In genomic region chr1:207073906-207074820, GRCh38 we compare ENCODE assay signal across 29 cellular contexts. TPM values are rescaled to one million over a fixed set of nuclear protein-coding genes. Genes with fewer than 3 reads are reported as not detected.
A peak's percentile ranks its signal among the peaks of the same experiment; 100 is the strongest.
DNase-seq lines count a peak whose midpoint lies in the region; ATAC-seq, FAIRE-seq and TF ChIP-seq lines count a peak whose summit lies in the region.
"Had no signal": no experiment of that assay in that cellular context is flagged by ENCODE, and none has a peak within 500 bp of the region (broad histone marks: within the 10 kb centered on the region; RNA-seq: fewer than 3 reads in every experiment).

No MANE protein-coding gene starts in this region.

- H3K27ac Mint-ChIP-seq in GM23338, result no peak overlapping the region
- H3K27ac Mint-ChIP-seq in activated CD4-positive, alpha-beta T cell treated with anti-CD3 and anti-CD28 coated beads for 36 hours, result no peak overlapping the region
- H3K27ac Mint-ChIP-seq: activated CD4-positive, alpha-beta T cell treated with anti-CD3 and anti-CD28 coated beads, Interleukin-2, amount 10 ng/mL, durations not matched to agents 7 days and 5 days; activated naive CD4-positive, alpha-beta T cell treated with anti-CD3 and anti-CD28 coated beads, Interleukin-2, amount 50 U/mL, for 24 hours; H9; memory B cell had no signal

- H3K9ac ChIP-seq in mesenchymal stem cell (ENCODE audit: low read length), result peak overlapping the region; percentile 20

- peaks cover 3% of the 10 kb centered on the region; the same call in 1 of the 2 replicates for H4K20me1 ChIP-seq in GM23338 (replicated peaks; ENCODE audit: insufficient read depth)

- H2AK5ac ChIP-seq in mesenchymal stem cell (ENCODE audit: low read length, severe bottlenecking), result no peak overlapping the region

- CTCF ChIA-PET in activated CD4-positive, alpha-beta T cell treated with anti-CD3 and anti-CD28 coated beads for 36 hours (lab: Charles Lee), result interaction anchor here (0.6 to 5.2 kb wide), 10 partner anchors 8 to 601 kb away, joined by 3 to 38 read pairs (median 3); partner anchors contain the start of gene PFKFB2

- no peak for FAIRE-seq in small intestine (lab: Jason Lieb, UNC)
- FAIRE-seq: D721Med, RCC 7860 had no signal

- no peaks in the 10 kb centered on the region for H3F3A ChIP-seq in GM23338 (replicated peaks; ENCODE audit: low read depth)

- peak; percentile 8 for DNase-seq in EL
- no peak for DNase-seq in caudate nucleus (lab: John Stamatoyannopoulos, UW)
- no peak for DNase-seq in mesenchymal stem cell
- no peak for DNase-seq in GM23338 (ENCODE audit: low spot score)
- no peak for DNase-seq in activated CD4-positive, alpha-beta T cell treated with anti-CD3 and anti-CD28 coated beads for 36 hours
- DNase-seq in small intestine, result no peak
- DNase-seq in GM20000 (ENCODE audit: low spot score), result no peak
- DNase-seq: activated CD4-positive, alpha-beta T cell treated with anti-CD3 and anti-CD28 coated beads, Interleukin-2, amount 10 ng/mL, durations not matched to agents 7 days and 5 days; H9; kidney glomerular epithelial cell; NCI-H1105 treated with DMSO at 0.1 percent for 48 hours; nucleus accumbens; spleen; stimulated activated CD4-positive, alpha-beta T cell treated with anti-CD3 and anti-CD28 coated beads, Interleukin-4, amount 100 ng/mL, for 24 hours; stimulated activated naive CD8-positive, alpha-beta T cell treated with anti-CD3 and anti-CD28 coated beads, Interleukin-15, Interleukin-2, amounts not matched to agents 100 U/mL and 50 U/mL, for 24 hours had no signal

- H3K79me1 ChIP-seq in mesenchymal stem cell (replicated peaks; ENCODE audit: low read length, poor library complexity, severe bottlenecking), result no peaks in the 10 kb centered on the region

- H3K4me3 ChIP-seq in mesenchymal stem cell (ENCODE audit: insufficient read depth in 1 of 2, low read depth in 1 of 2, low read length in 2 of 2), result peak overlapping the region in 1 of 2 experiments; percentile 9
- H3K4me3 ChIP-seq in GM23338, result no peak overlapping the region
- no peak overlapping the region for H3K4me3 ChIP-seq in small intestine (ENCODE audit: low read depth in 1 of 2, low read length in 2 of 2)
- H3K4me3 ChIP-seq: esophagus muscularis mucosa, SK-N-MC, spleen had no signal

- H3K27me3 ChIP-seq in mesenchymal stem cell (ENCODE audit: control insufficient read depth in 1 of 2, insufficient read depth in 1 of 2, low read length in 2 of 2) (no peaks in the 10 kb centered on the region), GM23338 (ENCODE audit: insufficient read depth) (no peaks in the 10 kb centered on the region), small intestine (ENCODE audit: control insufficient read depth in 2 of 2, insufficient read depth in 2 of 2, low read length in 2 of 2) (no peaks in the 10 kb centered on the region)
- H3K27me3 ChIP-seq: esophagus muscularis mucosa, spleen had no signal

- H3K9me3 Mint-ChIP-seq in GM23338, result no peaks in the 10 kb centered on the region
- H3K9me3 Mint-ChIP-seq in activated CD4-positive, alpha-beta T cell treated with anti-CD3 and anti-CD28 coated beads for 36 hours (ENCODE audit: low read depth), result no peaks in the 10 kb centered on the region
- H3K9me3 Mint-ChIP-seq: activated CD4-positive, alpha-beta T cell treated with anti-CD3 and anti-CD28 coated beads, Interleukin-2, amount 10 ng/mL, durations not matched to agents 7 days and 5 days; activated naive CD4-positive, alpha-beta T cell treated with anti-CD3 and anti-CD28 coated beads, Interleukin-2, amount 50 U/mL, for 24 hours; H9; memory B cell had no signal

- H3K9me2 ChIP-seq in GM23338 (ENCODE audit: insufficient read depth), result no peaks in the 10 kb centered on the region

- H3K14ac ChIP-seq in mesenchymal stem cell (ENCODE audit: low read length in 2 of 2), result no peak overlapping the region

- H2BK5ac ChIP-seq in mesenchymal stem cell (ENCODE audit: low read depth, low read length, poor library complexity, severe bottlenecking), result no peak overlapping the region

- no peak overlapping the region for H3K4me3 Mint-ChIP-seq in GM23338
- H3K4me3 Mint-ChIP-seq in activated CD4-positive, alpha-beta T cell treated with anti-CD3 and anti-CD28 coated beads for 36 hours, result no peak overlapping the region
- H3K4me3 Mint-ChIP-seq: activated CD4-positive, alpha-beta T cell treated with anti-CD3 and anti-CD28 coated beads, Interleukin-2, amount 10 ng/mL, durations not matched to agents 7 days and 5 days; activated naive CD4-positive, alpha-beta T cell treated with anti-CD3 and anti-CD28 coated beads, Interleukin-2, amount 50 U/mL, for 24 hours; memory B cell had no signal

- H4K91ac ChIP-seq in mesenchymal stem cell (ENCODE audit: low read length), result no peak overlapping the region

- H2BK120ac ChIP-seq in mesenchymal stem cell (ENCODE audit: low read depth, low read length), result no peak overlapping the region

- H3K9me3 ChIP-seq in mesenchymal stem cell (ENCODE audit: control insufficient read depth, low read length) (no peaks in the 10 kb centered on the region), small intestine (ENCODE audit: control insufficient read depth, low read depth) (no peaks in the 10 kb centered on the region)
- H3K9me3 ChIP-seq: esophagus muscularis mucosa, spleen had no signal

- H3K36me3 Mint-ChIP-seq in GM23338 (ENCODE audit: low read depth), result peaks cover 10% of the 10 kb centered on the region
- no peaks in the 10 kb centered on the region for H3K36me3 Mint-ChIP-seq in activated CD4-positive, alpha-beta T cell treated with anti-CD3 and anti-CD28 coated beads for 36 hours (ENCODE audit: low read depth)

- POLR2A ChIA-PET in activated CD4-positive, alpha-beta T cell treated with anti-CD3 and anti-CD28 coated beads for 36 hours (lab: Charles Lee), result interaction anchor here (0.6 kb wide), 1 partner anchor 24 kb away, joined by 3 read pairs; no protein-coding TSS in a partner anchor

- H3K79me2 ChIP-seq in GM23338 (replicated peaks; ENCODE audit: insufficient read depth), result no peaks in the 10 kb centered on the region

- H3K4me1 Mint-ChIP-seq in GM23338, result peaks cover 13% of the 10 kb centered on the region; the same call in 2 of the 3 replicates
- peaks cover 25% of the 10 kb centered on the region for H3K4me1 Mint-ChIP-seq in activated CD4-positive, alpha-beta T cell treated with anti-CD3 and anti-CD28 coated beads for 36 hours

- intact Hi-C loops in activated CD4-positive, alpha-beta T cell treated with anti-CD3 and anti-CD28 coated beads for 36 hours (cut with DNase I, micrococcal nuclease), result no loop called here

- no peak for TF ChIP-seq EP300 in Ishikawa (IDR thresholded peaks at IDR 0.05; ENCODE audit: borderline replicate concordance)

- no peak overlapping the region for H3K18ac ChIP-seq in mesenchymal stem cell (ENCODE audit: low read depth in 1 of 2, low read length in 2 of 2)

- H3K23ac ChIP-seq in mesenchymal stem cell (ENCODE audit: low read length in 2 of 2), result no peak overlapping the region

- peaks cover 2% of the 10 kb centered on the region for H3K27me3 Mint-ChIP-seq in GM23338 (ENCODE audit: insufficient read depth, low read depth, poor library complexity)
- peaks cover 5% of the 10 kb centered on the region for H3K27me3 Mint-ChIP-seq in activated CD4-positive, alpha-beta T cell treated with anti-CD3 and anti-CD28 coated beads for 36 hours
- H3K27me3 Mint-ChIP-seq: activated naive CD4-positive, alpha-beta T cell treated with anti-CD3 and anti-CD28 coated beads, Interleukin-2, amount 50 U/mL, for 24 hours; memory B cell had no signal

- no peak for ATAC-seq in GM23338
- ATAC-seq in activated CD4-positive, alpha-beta T cell treated with anti-CD3 and anti-CD28 coated beads for 36 hours, result no peak
- ATAC-seq: stimulated activated naive CD8-positive, alpha-beta T cell treated with anti-CD3 and anti-CD28 coated beads, Interleukin-15, Interleukin-2, amounts not matched to agents 100 U/mL and 50 U/mL, for 24 hours had no signal

- H3K27ac ChIP-seq in caudate nucleus (ENCODE audit: low read depth, low read length) (peak overlapping the region; percentile 29), mesenchymal stem cell (ENCODE audit: low read length, poor library complexity, severe bottlenecking) (no peak overlapping the region), GM23338 (ENCODE audit: low read depth) (no peak overlapping the region), small intestine (ENCODE audit: low read depth in 1 of 2, low read length in 1 of 2) (no peak overlapping the region)
- H3K27ac ChIP-seq: C4-2B, esophagus muscularis mucosa, SK-N-MC, VCaP had no signal

- TF ChIP-seq RAD21 in Ishikawa (IDR thresholded peaks at IDR 0.05; ENCODE audit: low read depth), result no peak

- H3K4me2 ChIP-seq in mesenchymal stem cell (ENCODE audit: low read length, poor library complexity, severe bottlenecking) (no peak overlapping the region), GM23338 (no peak overlapping the region)

- no peak for TF ChIP-seq CTCF in GM23338 (conservative IDR thresholded peaks at IDR 0.05; ENCODE audit: low read depth in 2 of 2)
- TF ChIP-seq CTCF in GM20000 (IDR thresholded peaks at IDR 0.05; ENCODE audit: extremely low read depth, missing control alignments), result no peak

- H3K4me1 ChIP-seq in mesenchymal stem cell (ENCODE audit: control insufficient read depth, insufficient read depth, low read depth, low read length) (no peaks in the 10 kb centered on the region), GM23338 (ENCODE audit: insufficient read depth) (peaks cover 3% of the 10 kb centered on the region; the same call in 1 of the 2 replicates), small intestine (ENCODE audit: control insufficient read depth in 2 of 2, insufficient read depth in 1 of 2, low read depth in 1 of 2, low read length in 1 of 2) (no peaks in the 10 kb centered on the region)

- no peak overlapping the region for H2AFZ ChIP-seq in mesenchymal stem cell (ENCODE audit: low read depth, low read length)
- H2AFZ ChIP-seq in GM23338, result no peak overlapping the region

- H2BK12ac ChIP-seq in mesenchymal stem cell (ENCODE audit: low read length in 2 of 2), result no peak overlapping the region

- WGBS in mesenchymal stem cell, result 89% methylated on average over 4 of the region's 4 CpGs
- 76 to 86% (median 84%) methylated on average over 4 of the region's 4 CpGs for WGBS in small intestine, 3 donors

- no peak overlapping the region for H4K8ac ChIP-seq in mesenchymal stem cell (ENCODE audit: low read length)

- no peak overlapping the region for H3K4ac ChIP-seq in mesenchymal stem cell (ENCODE audit: low read depth in 1 of 2, low read length in 2 of 2)

- H3K36me3 ChIP-seq in mesenchymal stem cell (ENCODE audit: control insufficient read depth in 1 of 2, insufficient read depth in 2 of 2, low read depth in 1 of 2, low read length in 2 of 2) (peaks cover 19 to 57% of the 10 kb centered on the region in 2 experiments), GM23338 (ENCODE audit: insufficient read depth) (peaks cover 4% of the 10 kb centered on the region; the same call in 1 of the 2 replicates), small intestine (ENCODE audit: control insufficient read depth in 2 of 2, insufficient read depth in 2 of 2, low read length in 2 of 2) (peaks cover 6 to 24% of the 10 kb centered on the region in 2 donors)

- no peak overlapping the region for H2BK15ac ChIP-seq in mesenchymal stem cell (ENCODE audit: low read depth, poor library complexity, severe bottlenecking)

RNA-seq across cellular contexts. Expression of gene C4BPB, which starts 14.5 kb away (rescaled TPM):
- polyA plus RNA-seq in mesenchymal stem cell (2013, experiment 1 of 2), result not detected
- polyA plus RNA-seq in mesenchymal stem cell (2013, experiment 2 of 2), result not detected
- total RNA-seq in GM23338 (2014; rRNA removed; shearing (Covaris generic)), result not detected in 2 replicates
- not detected in 2 replicates for polyA plus RNA-seq in GM23338 (2016; fragmentation: Nextera tagmentation; extraction: Ambion mirVana)
- total RNA-seq in activated CD4-positive, alpha-beta T cell treated with anti-CD3 and anti-CD28 coated beads for 36 hours, result 1 to 10 TPM; 1.3 to 1.4 TPM
- 10 to 100 TPM in 2 of 3 donors, 1 to 10 TPM in 1; 8.6 to 27.3 (median 17.2) TPM for polyA plus RNA-seq in small intestine
- total RNA-seq: cerebellum, G401, H9, NCI-H460 had no signal
- polyA plus RNA-seq: AG04450 had no signal

RNA-seq across cellular contexts. Expression of gene PFKFB2, which starts 21.1 kb away (rescaled TPM):
- 3.6 TPM for polyA plus RNA-seq in mesenchymal stem cell (2013, experiment 1 of 2)
- polyA plus RNA-seq in mesenchymal stem cell (2013, experiment 2 of 2), result 3.4 TPM
- 10.1 and 14.8 TPM in 2 replicates for total RNA-seq in GM23338 (2014; rRNA removed; shearing (Covaris generic))
- polyA plus RNA-seq in GM23338 (2016; fragmentation: Nextera tagmentation; extraction: Ambion mirVana) (3.8 and 4.9 TPM in 2 replicates), small intestine (10 to 100 TPM; 20.0 to 38.5 (median 23.4) TPM)
- 1 to 10 TPM; 3.1 to 3.5 TPM for total RNA-seq in activated CD4-positive, alpha-beta T cell treated with anti-CD3 and anti-CD28 coated beads for 36 hours

RNA-seq across cellular contexts. Expression of gene YOD1, which starts 23.2 kb away (rescaled TPM):
- 2.7 TPM for polyA plus RNA-seq in mesenchymal stem cell (2013, experiment 1 of 2)
- 2.7 TPM for polyA plus RNA-seq in mesenchymal stem cell (2013, experiment 2 of 2)
- 19.7 and 21.9 TPM in 2 replicates for total RNA-seq in GM23338 (2014; rRNA removed; shearing (Covaris generic))
- polyA plus RNA-seq in GM23338 (2016; fragmentation: Nextera tagmentation; extraction: Ambion mirVana) (3.9 and 4.6 TPM in 2 replicates), small intestine (1 to 10 TPM; 1.9 to 2.7 (median 2.7) TPM)
- 1 to 10 TPM; 5.3 to 6.0 TPM for total RNA-seq in activated CD4-positive, alpha-beta T cell treated with anti-CD3 and anti-CD28 coated beads for 36 hours

RNA-seq across cellular contexts. Expression of gene C4BPA, which starts 29.9 kb away (rescaled TPM):
- not detected for polyA plus RNA-seq in mesenchymal stem cell (2013, experiment 1 of 2)
- polyA plus RNA-seq in mesenchymal stem cell (2013, experiment 2 of 2), result not detected
- total RNA-seq in GM23338 (2014; rRNA removed; shearing (Covaris generic)), result not detected in 2 replicates
- not detected in 2 replicates for polyA plus RNA-seq in GM23338 (2016; fragmentation: Nextera tagmentation; extraction: Ambion mirVana)
- not detected for total RNA-seq in activated CD4-positive, alpha-beta T cell treated with anti-CD3 and anti-CD28 coated beads for 36 hours
- under 1 TPM in 2 of 3 donors, not detected in 1; 0.07 to 0.22 TPM for polyA plus RNA-seq in small intestine
- total RNA-seq: activated CD4-positive, alpha-beta T cell treated with anti-CD3 and anti-CD28 coated beads, Interleukin-2, amount 10 ng/mL, durations not matched to agents 7 days and 5 days; cerebellum; G401; H9; NCI-H460; T-helper 2 cell treated with Interferon-gamma antibody and Interleukin-4, amounts not matched to agents 100 ng/mL and 5 ng/mL, for 36 hours had no signal
- polyA plus RNA-seq: AG04450 had no signal

RNA-seq across cellular contexts. Expression of gene C1orf116, which starts 41.6 kb away (rescaled TPM):
- 0.01 TPM for polyA plus RNA-seq in mesenchymal stem cell (2013, experiment 1 of 2)
- 0.01 TPM for polyA plus RNA-seq in mesenchymal stem cell (2013, experiment 2 of 2)
- 4.0 and 5.3 TPM in 2 replicates for total RNA-seq in GM23338 (2014; rRNA removed; shearing (Covaris generic))
- polyA plus RNA-seq in GM23338 (2016; fragmentation: Nextera tagmentation; extraction: Ambion mirVana), result 2.2 and 2.3 TPM in 2 replicates
- total RNA-seq in activated CD4-positive, alpha-beta T cell treated with anti-CD3 and anti-CD28 coated beads for 36 hours, result under 1 TPM in 1 of 2 experiments, not detected in 1; 0.05 TPM
- polyA plus RNA-seq in small intestine, result 10 to 100 TPM in 2 of 3 donors, 1 to 10 TPM in 1; 9.8 to 29.7 (median 18.9) TPM
- total RNA-seq: activated CD4-positive, alpha-beta T cell treated with anti-CD3 and anti-CD28 coated beads, Interleukin-2, amount 10 ng/mL, durations not matched to agents 7 days and 5 days; G401; NCI-H460; T-helper 2 cell treated with Interferon-gamma antibody and Interleukin-4, amounts not matched to agents 100 ng/mL and 5 ng/mL, for 36 hours had no signal
- polyA plus RNA-seq: AG04450 had no signal
